30 cellular contexts compared by ENCODE assay signal in the genomic region with DNA sequence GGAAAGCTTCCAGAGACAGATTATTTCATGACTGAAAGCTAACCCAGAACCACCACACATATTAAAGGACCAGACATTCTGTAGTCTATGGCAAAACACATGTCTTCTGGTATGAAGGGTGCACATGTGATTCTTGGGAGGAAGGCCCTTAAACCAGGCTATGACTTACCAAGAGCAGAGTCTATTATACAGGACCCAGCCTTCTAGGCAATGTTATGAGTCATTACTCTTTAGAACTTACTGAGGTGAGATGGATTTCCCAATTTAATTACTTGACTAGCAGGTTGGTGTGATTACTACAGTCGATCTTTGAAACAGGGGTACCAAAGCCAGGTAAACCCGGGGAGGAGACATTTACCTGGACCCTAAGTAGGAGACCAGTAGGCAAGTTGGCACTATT.
"Had no signal": no experiment of that assay in that cellular context is flagged by ENCODE, and none has a peak within 500 bp of the region (broad histone marks: within the 10 kb centered on the region; RNA-seq: fewer than 3 reads in every experiment).

No MANE protein-coding gene starts in this region.

- H3K9me3 Mint-ChIP-seq: mesothelial cell of epicardium; naive thymus-derived CD4-positive, alpha-beta T cell; nephron; neural progenitor cell; stimulated activated naive CD8-positive, alpha-beta T cell treated with anti-CD3 and anti-CD28 coated beads, Interleukin-15, amount 100 ng/mL, for 72 hours had no signal

- H3K36me3 Mint-ChIP-seq: mesothelial cell of epicardium; naive thymus-derived CD4-positive, alpha-beta T cell; neural progenitor cell had no signal

- H3K36me3 ChIP-seq: gastroesophageal sphincter, heart left ventricle, neural progenitor cell, right atrium auricular region, suprapubic skin, transverse colon, upper lobe of right lung, uterus had no signal

- H3K4me2 ChIP-seq: hepatocyte, neural progenitor cell, smooth muscle cell had no signal

- H3K4me1 ChIP-seq: gastroesophageal sphincter, neural progenitor cell, parathyroid adenoma, right atrium auricular region, suprapubic skin, transverse colon, upper lobe of right lung, uterus had no signal

- H3K27ac ChIP-seq: coronary artery, gastroesophageal sphincter, heart left ventricle, hepatocyte, neural progenitor cell, parathyroid adenoma, right atrium auricular region, suprapubic skin, transverse colon, upper lobe of right lung, uterus had no signal

- H3K27ac Mint-ChIP-seq: mesothelial cell of epicardium; naive thymus-derived CD4-positive, alpha-beta T cell; nephron; neural progenitor cell; progenitor cell of endocrine pancreas; stimulated activated naive CD8-positive, alpha-beta T cell treated with anti-CD3 and anti-CD28 coated beads, Interleukin-15, amount 100 ng/mL, for 72 hours had no signal

- H3K27me3 Mint-ChIP-seq: progenitor cell of endocrine pancreas had no signal

- H3K9me3 ChIP-seq: gastroesophageal sphincter, heart left ventricle, right atrium auricular region, suprapubic skin, transverse colon, upper lobe of right lung, uterus had no signal

- H3K9ac ChIP-seq: neural progenitor cell, parathyroid adenoma had no signal

- H3K4me3 Mint-ChIP-seq: mesothelial cell of epicardium; naive thymus-derived CD4-positive, alpha-beta T cell; nephron; neural progenitor cell; stimulated activated naive CD8-positive, alpha-beta T cell treated with anti-CD3 and anti-CD28 coated beads, Interleukin-15, amount 100 ng/mL, for 72 hours had no signal

- H3K79me2 ChIP-seq: hepatocyte, parathyroid adenoma had no signal

- DNase-seq: dermis blood vessel endothelial cell; effector memory CD4-positive, alpha-beta T cell; foreskin fibroblast; heart left ventricle; kidney glomerular epithelial cell; mesenchymal stem cell; naive thymus-derived CD4-positive, alpha-beta T cell; stimulated activated CD4-positive, alpha-beta T cell treated with anti-CD3 and anti-CD28 coated beads, Interleukin-12 subunit alpha, Interleukin-12 subunit beta, amount 100 ng/mL, for 4 hours; stimulated activated CD4-positive, alpha-beta T cell treated with anti-CD3 and anti-CD28 coated beads, Interleukin-1b, Interleukin-23, amount 100 ng/mL, for 48 hours; stimulated activated CD4-positive, alpha-beta T cell treated with anti-CD3 and anti-CD28 coated beads, Interleukin-4, amount 100 ng/mL, for 1 hour; stimulated activated CD8-positive, alpha-beta memory T cell treated with anti-CD3 and anti-CD28 coated beads, Interleukin-4, amount 100 ng/mL, for 48 hours; stimulated activated naive CD4-positive, alpha-beta T cell; stimulated activated naive CD8-positive, alpha-beta T cell treated with anti-CD3 and anti-CD28 coated beads, Interleukin-15, amount 100 ng/mL, for 72 hours; transverse colon; upper lobe of right lung; uterus had no signal

- H3K4me1 Mint-ChIP-seq: mesothelial cell of epicardium; naive thymus-derived CD4-positive, alpha-beta T cell; nephron; neural progenitor cell; stimulated activated naive CD8-positive, alpha-beta T cell treated with anti-CD3 and anti-CD28 coated beads, Interleukin-15, amount 100 ng/mL, for 72 hours had no signal

- FAIRE-seq: endothelial cell of umbilical vein, islet of Langerhans had no signal

- H3K27me3 ChIP-seq: gastroesophageal sphincter, heart left ventricle, hepatocyte, neural progenitor cell, right atrium auricular region, suprapubic skin, transverse colon, upper lobe of right lung, uterus had no signal

- H3K4me3 ChIP-seq: coronary artery, gastroesophageal sphincter, heart left ventricle, hepatocyte, lung, neural progenitor cell, right atrium auricular region, smooth muscle cell, suprapubic skin, transverse colon, upper lobe of right lung, uterus had no signal

- H2AFZ ChIP-seq: hepatocyte, neural progenitor cell, parathyroid adenoma had no signal
